Comparison of ENCODE assay signal across 20 cellular contexts in the genomic region with DNA sequence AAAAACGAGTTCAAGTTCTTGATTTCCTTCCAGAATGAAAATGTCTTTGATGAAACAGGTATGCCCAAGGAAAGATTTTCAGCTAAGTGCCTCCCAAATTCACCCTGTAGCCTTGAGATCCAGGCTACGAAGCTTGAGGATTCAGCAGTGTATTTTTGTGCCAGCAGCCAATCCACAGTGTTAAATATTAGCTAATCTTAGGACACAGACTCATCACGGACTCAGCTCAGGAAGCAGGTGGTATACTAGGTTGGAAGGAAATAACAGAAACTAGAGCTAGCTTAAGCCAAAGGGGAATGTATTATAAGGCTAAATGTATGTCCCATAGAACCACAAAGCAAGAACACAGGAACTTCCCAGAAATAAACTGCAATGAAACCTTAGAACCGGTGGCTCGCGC.
DNase-seq lines count a peak whose midpoint lies in the region; ATAC-seq and TF ChIP-seq lines count a peak whose summit lies in the region.
"Had no signal": no experiment of that assay in that cellular context is flagged by ENCODE, and none has a peak within 500 bp of the region (broad histone marks: within the 10 kb centered on the region; RNA-seq: fewer than 3 reads in every experiment).

No MANE protein-coding gene starts in this region.

- BruUV-seq in mammary epithelial cell (replicated peaks; lab: Mats Ljungman, UMichigan) = no TSS peak

- H3K4me1 ChIP-seq in mammary epithelial cell (ENCODE audit: insufficient read depth, low read length) = no peaks in the 10 kb centered on the region
- H3K4me1 ChIP-seq in breast epithelium = no peaks in the 10 kb centered on the region
- no peaks in the 10 kb centered on the region for H3K4me1 ChIP-seq in mucosa of descending colon (ENCODE audit: low read depth)

- peak overlapping the region; percentile 24 for H2AFZ ChIP-seq in mammary epithelial cell (ENCODE audit: low read depth, low read length)

- dilution Hi-C loops in mammary epithelial cell (cut with HindIII; ENCODE audit: low sequenced_read_pairs) = no loop called here

- in situ Hi-C loops in mammary epithelial cell (cut with MboI; ENCODE audit: low sequenced_read_pairs in 2 of 2) = no loop called here

- no peaks in the 10 kb centered on the region for H3K79me2 ChIP-seq in mammary epithelial cell (ENCODE audit: insufficient read depth, low read length)

- no peak overlapping the region for H3K4me2 ChIP-seq in mammary epithelial cell (ENCODE audit: insufficient read depth, low read depth, low read length)
- H3K4me2 ChIP-seq: SK-N-SH had no signal

- H3K9ac ChIP-seq in mammary epithelial cell (ENCODE audit: insufficient read depth, low read length) = no peak overlapping the region
- H3K9ac ChIP-seq: SK-N-SH had no signal

- H3K4me3 ChIP-seq in mammary epithelial cell (replicated peaks in 1 of 3; ENCODE audit: insufficient read depth in 1 of 3, low read depth in 2 of 3, low read length in 3 of 3) = no peak overlapping the region
- H3K4me3 ChIP-seq in breast epithelium = no peak overlapping the region
- H3K4me3 ChIP-seq in mucosa of descending colon = no peak overlapping the region

- DNase-seq in mammary epithelial cell (no peak), breast epithelium (ENCODE audit: low spot score in 2 of 2) (no peak), left lobe of liver (ENCODE audit: low spot score) (no peak), left ventricle myocardium superior (no peak), mucosa of descending colon (no peak), NAMALWA (ENCODE audit: low spot score) (no peak)
- DNase-seq: Calu3; CD4-positive, CD25-positive, alpha-beta regulatory T cell; EL; H7; NCI-H1105; NCI-H510A; NCI-H774; RPMI8226; SHP77 treated with DMSO at 0.1 percent for 48 hours; SK-N-SH; T-cell had no signal

- peak; percentile 39 for ATAC-seq in left lobe of liver
- ATAC-seq in left ventricle myocardium superior = no peak
- no peak for ATAC-seq in mucosa of descending colon
- no peak for ATAC-seq in GM21786 (IDR thresholded peaks at IDR 0.05; ENCODE audit: unreplicated experiment)
- ATAC-seq: T-cell had no signal

- no peaks in the 10 kb centered on the region for H4K20me1 ChIP-seq in mammary epithelial cell (ENCODE audit: insufficient read depth, low read length)

- H3K9me3 ChIP-seq in mammary epithelial cell (replicated peaks; ENCODE audit: insufficient read depth, low read length) (no peaks in the 10 kb centered on the region), breast epithelium (no peaks in the 10 kb centered on the region), mucosa of descending colon (no peaks in the 10 kb centered on the region)
- H3K9me3 ChIP-seq: SK-N-SH had no signal

- CTCF ChIA-PET in mammary epithelial cell (lab: Charles Lee; ENCODE audit: low non-redundant PET) = interaction anchor here (0.6 kb wide), 1 partner anchor 183 kb away, joined by 3 read pairs; no protein-coding TSS in a partner anchor

- H3K36me3 ChIP-seq in mammary epithelial cell (ENCODE audit: insufficient read depth, low read length) (no peaks in the 10 kb centered on the region), breast epithelium (no peaks in the 10 kb centered on the region), mucosa of descending colon (ENCODE audit: low read depth) (no peaks in the 10 kb centered on the region)

- H3K27ac ChIP-seq in mammary epithelial cell (ENCODE audit: insufficient read depth, low read depth, low read length) (no peak overlapping the region), breast epithelium (no peak overlapping the region), VCaP (peak overlapping the region; percentile 98)
- H3K27ac ChIP-seq: 22Rv1 had no signal

- no peaks in the 10 kb centered on the region for H3K27me3 ChIP-seq in mammary epithelial cell (ENCODE audit: insufficient read depth, low read length)
- no peaks in the 10 kb centered on the region for H3K27me3 ChIP-seq in breast epithelium

- TF ChIP-seq CTCF in mammary epithelial cell (conservative IDR thresholded peaks at IDR 0.05 in 1 of 2, IDR thresholded peaks at IDR 0.05 in 1 of 2; ENCODE audit: extremely low read depth in 1 of 2, insufficient read depth in 1 of 2, low read depth in 1 of 2, low read length in 2 of 2) (no peak), breast epithelium (IDR thresholded peaks at IDR 0.05) (no peak), VCaP (conservative IDR thresholded peaks at IDR 0.05) (no peak), mucosa of descending colon (IDR thresholded peaks at IDR 0.05) (no peak)

- 52% methylated on average over 3 of the region's 6 CpGs for WGBS in mammary epithelial cell (ENCODE audit: low coverage, missing lambda C conversion rate)

- intact Hi-C loops in mammary epithelial cell (cut with micrococcal nuclease) = no loop called here
- intact Hi-C loops in breast epithelium (cut with DNase I; ENCODE audit: low total_unique reads) = no loop called here
- intact Hi-C loops in left ventricle myocardium superior (cut with micrococcal nuclease) = no loop called here
- intact Hi-C loops in mucosa of descending colon (cut with DNase I, micrococcal nuclease) = no loop called here

- no peak for TF ChIP-seq POLR2A in breast epithelium (IDR thresholded peaks at IDR 0.05)
